11 cellular contexts compared by ENCODE assay signal in the genomic region with DNA sequence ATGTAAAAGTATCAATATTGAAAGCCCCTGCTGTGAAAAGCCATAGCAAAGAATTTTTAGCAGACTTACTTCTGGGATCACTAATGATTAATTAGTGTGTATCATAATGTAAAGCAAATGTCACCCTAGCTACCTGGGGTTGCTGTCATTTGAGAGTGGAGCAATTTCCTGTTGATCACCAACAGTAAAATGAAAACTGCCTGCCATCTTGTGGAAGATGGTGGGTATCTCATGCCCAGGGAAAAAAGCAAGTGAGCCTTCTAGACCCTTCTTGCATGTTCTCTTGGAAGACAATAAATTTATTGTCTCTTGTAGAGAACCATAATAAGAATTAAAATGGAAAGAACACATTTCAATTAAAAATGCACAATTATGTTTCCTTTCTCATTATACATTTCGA.
DNase-seq lines count a peak whose midpoint lies in the region; ATAC-seq and TF ChIP-seq lines count a peak whose summit lies in the region.
"Had no signal": no experiment of that assay in that cellular context is flagged by ENCODE, and none has a peak within 500 bp of the region (broad histone marks: within the 10 kb centered on the region; RNA-seq: fewer than 3 reads in every experiment).

No MANE protein-coding gene starts in this region.

- H3K4me2 ChIP-seq in OCI-LY7 (ENCODE audit: low read length): no peak overlapping the region

- H3K9me3 Mint-ChIP-seq in glutamatergic neuron (ENCODE audit: unreplicated experiment): peaks cover 1% of the 10 kb centered on the region
- H3K9me3 Mint-ChIP-seq: CD4-positive, alpha-beta T cell had no signal

- no peaks in the 10 kb centered on the region for H3K4me1 ChIP-seq in OCI-LY7 (ENCODE audit: insufficient read depth, low read length, poor library complexity, severe bottlenecking)
- H3K4me1 ChIP-seq: pancreas had no signal

- no peak overlapping the region for H3K4me3 Mint-ChIP-seq in glutamatergic neuron (ENCODE audit: unreplicated experiment)
- H3K4me3 Mint-ChIP-seq: CD4-positive, alpha-beta T cell; T-helper 17 cell had no signal

- no peak overlapping the region for H3K27ac ChIP-seq in C4-2B
- no peak overlapping the region for H3K27ac ChIP-seq in OCI-LY7 (ENCODE audit: low read depth, low read length, poor library complexity, severe bottlenecking)
- H3K27ac ChIP-seq: pancreas had no signal

- H4K20me1 ChIP-seq in OCI-LY7 (ENCODE audit: insufficient read depth, low read length): no peaks in the 10 kb centered on the region

- H3K4me1 Mint-ChIP-seq in glutamatergic neuron (ENCODE audit: low read depth, unreplicated experiment): no peaks in the 10 kb centered on the region
- H3K4me1 Mint-ChIP-seq: T-helper 17 cell had no signal

- TF ChIP-seq CTCF in C4-2B (conservative IDR thresholded peaks at IDR 0.05) (peak; percentile 48), OCI-LY7 (conservative IDR thresholded peaks at IDR 0.05; ENCODE audit: low read length) (peak; percentile 62), glutamatergic neuron (IDR thresholded peaks at IDR 0.05; ENCODE audit: partially characterized antibody, unreplicated experiment) (peak; percentile 47)

- H2AFZ ChIP-seq in OCI-LY7 (ENCODE audit: low read length): no peak overlapping the region

- H3K27me3 Mint-ChIP-seq in glutamatergic neuron (ENCODE audit: unreplicated experiment): no peaks in the 10 kb centered on the region
- H3K27me3 Mint-ChIP-seq: CD4-positive, alpha-beta T cell; T-helper 17 cell had no signal

- CTCF ChIA-PET in HEK293T (lab: Yijun Ruan, JAX): no interaction called here
- CTCF ChIA-PET in OCI-LY7 (lab: Charles Lee; ENCODE audit: unreplicated experiment): no interaction called here

- no peaks in the 10 kb centered on the region for H3K79me2 ChIP-seq in OCI-LY7 (ENCODE audit: insufficient read depth, low read depth, low read length)

- DNase-seq in HEK293T (ENCODE audit: extremely low spot score) (peak; percentile 10), OCI-LY7 (ENCODE audit: low spot score) (peak; percentile 5), glutamatergic neuron (no peak), AML-193 (lab: John Stamatoyannopoulos, UW) (no peak)
- DNase-seq in activated CD8-positive, alpha-beta memory T cell treated with anti-CD3 and anti-CD28 coated beads, Interleukin-2, amount 50 U/mL, for 48 hours: no peak
- DNase-seq: CD4-positive, alpha-beta T cell; pancreas; T-helper 17 cell had no signal

- intact Hi-C loops in OCI-LY7 (cut with micrococcal nuclease; ENCODE audit: unreplicated experiment): no loop called here

- no peaks in the 10 kb centered on the region for H3K9me2 ChIP-seq in OCI-LY7 (ENCODE audit: insufficient read depth, low read length)

- no peaks in the 10 kb centered on the region for H3K36me3 Mint-ChIP-seq in glutamatergic neuron (ENCODE audit: unreplicated experiment)

- no peaks in the 10 kb centered on the region for H3K9me3 ChIP-seq in OCI-LY7 (ENCODE audit: low read length)
- H3K9me3 ChIP-seq: pancreas had no signal

- no peak overlapping the region for H3K27ac Mint-ChIP-seq in glutamatergic neuron (ENCODE audit: unreplicated experiment)
- H3K27ac Mint-ChIP-seq: CD4-positive, alpha-beta T cell; T-helper 17 cell had no signal

- ATAC-seq in GM18858 (IDR thresholded peaks at IDR 0.05; ENCODE audit: unreplicated experiment): no peak
- ATAC-seq in HG03521 (IDR thresholded peaks at IDR 0.05; ENCODE audit: unreplicated experiment): no peak
- ATAC-seq: T-helper 17 cell had no signal

- POLR2A ChIA-PET in HEK293T (lab: Yijun Ruan, JAX) (no interaction called here), OCI-LY7 (lab: Charles Lee) (no interaction called here)

- no peaks in the 10 kb centered on the region for H3K36me3 ChIP-seq in OCI-LY7 (ENCODE audit: insufficient read depth, low read length)
- H3K36me3 ChIP-seq: pancreas had no signal

- no peak overlapping the region for H3K4me3 ChIP-seq in OCI-LY7 (ENCODE audit: low read depth, low read length, poor library complexity, severe bottlenecking)
- H3K4me3 ChIP-seq: pancreas had no signal

- BruUV-seq in OCI-LY7 (replicated peaks; lab: Mats Ljungman, UMichigan): no TSS peak

TF ChIP-seq in HEK293T, 16 proteins besides CTCF, POLR2A, EP300 and RAD21:
- TF ChIP-seq L3MBTL2 (conservative IDR thresholded peaks at IDR 0.05): no peak
- TF ChIP-seq ZNF384 (IDR thresholded peaks at IDR 0.05): no peak
- TF ChIP-seq NFRKB (IDR thresholded peaks at IDR 0.05): no peak
- TF ChIP-seq HDGF (IDR thresholded peaks at IDR 0.05; ENCODE audit: borderline replicate concordance): no peak

Comparison
In these comparisons a context has a peak if more than half of its experiments do, and no peak if none do; other contexts are left out.
1. DNase-seq: peak in HEK293T (single experiment) and OCI-LY7 (single experiment); none in glutamatergic neuron (single experiment), AML-193 (0 of 2) and activated CD8-positive, alpha-beta memory T cell treated with anti-CD3 and anti-CD28 coated beads, Interleukin-2, amount 50 U/mL, for 48 hours (single experiment).
2. Peak in every context shown above with its lines, with median percentiles within 50 percentile points of each other: CTCF ChIP-seq.